ENCODE assay signal across 8 cellular contexts in the genomic region with DNA sequence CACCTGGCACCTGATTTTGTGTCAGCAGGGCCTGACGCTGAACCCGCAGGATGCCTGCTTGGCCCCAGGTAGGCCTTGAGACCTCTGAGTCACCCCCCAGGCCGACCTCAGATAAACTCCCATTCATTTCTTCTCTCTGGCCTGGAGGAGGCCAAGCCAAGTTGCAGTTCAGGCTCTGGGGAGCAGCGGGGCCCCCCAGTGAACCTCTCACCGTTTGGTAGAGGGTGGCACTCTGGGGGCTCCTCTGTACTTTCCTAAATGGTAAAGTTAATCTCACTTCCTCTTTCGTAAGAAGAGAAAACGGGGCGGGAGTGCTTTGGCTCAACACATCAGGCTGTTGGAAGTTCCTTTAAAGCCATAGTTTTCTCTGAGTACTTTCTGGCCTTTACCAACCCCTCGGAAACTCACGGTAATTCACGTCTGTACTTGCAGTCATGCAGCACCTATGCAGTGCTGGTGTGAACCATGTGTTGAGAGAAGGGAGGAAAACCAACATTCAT. TPM values are rescaled to one million over a fixed set of nuclear protein-coding genes. Genes with fewer than 3 reads are reported as not detected.
DNase-seq lines count a peak whose midpoint lies in the region; ATAC-seq and TF ChIP-seq lines count a peak whose summit lies in the region.

No MANE protein-coding gene starts in this region.

- peaks cover 42% of the 10 kb centered on the region for H3K27me3 Mint-ChIP-seq in activated naive CD8-positive, alpha-beta T cell treated with anti-CD3 and anti-CD28 coated beads, Interleukin-2, amount 50 U/mL, for 24 hours
- peaks cover 53% of the 10 kb centered on the region for H3K27me3 Mint-ChIP-seq in activated naive CD8-positive, alpha-beta T cell treated with anti-CD3 and anti-CD28 coated beads for 36 hours

- H3K4me3 Mint-ChIP-seq in activated naive CD8-positive, alpha-beta T cell treated with anti-CD3 and anti-CD28 coated beads, Interleukin-2, amount 50 U/mL, for 24 hours = no peak overlapping the region
- H3K4me3 Mint-ChIP-seq in activated naive CD8-positive, alpha-beta T cell treated with anti-CD3 and anti-CD28 coated beads for 36 hours = no peak overlapping the region

- H3K4me1 Mint-ChIP-seq in activated naive CD8-positive, alpha-beta T cell treated with anti-CD3 and anti-CD28 coated beads, Interleukin-2, amount 50 U/mL, for 24 hours = peaks cover 9% of the 10 kb centered on the region
- peaks cover 7% of the 10 kb centered on the region for H3K4me1 Mint-ChIP-seq in activated naive CD8-positive, alpha-beta T cell treated with anti-CD3 and anti-CD28 coated beads for 36 hours

- H3K9me3 ChIP-seq in esophagus squamous epithelium (no peaks in the 10 kb centered on the region), upper lobe of left lung (no peaks in the 10 kb centered on the region)

- no peak for TF ChIP-seq EP300 in upper lobe of left lung (IDR thresholded peaks at IDR 0.05)

- H3K4me3 ChIP-seq in esophagus squamous epithelium (peak overlapping the region in 1 of 4 donors; percentile 32), upper lobe of left lung (peak overlapping the region in 2 of 4 donors; percentile 10 to 64)

- peak overlapping the region; percentile 60 for H3K27ac Mint-ChIP-seq in activated naive CD8-positive, alpha-beta T cell treated with anti-CD3 and anti-CD28 coated beads, Interleukin-2, amount 50 U/mL, for 24 hours
- no peak overlapping the region for H3K27ac Mint-ChIP-seq in activated naive CD8-positive, alpha-beta T cell treated with anti-CD3 and anti-CD28 coated beads for 36 hours

- 18 to 26% methylated on average over 6 to 10 of the region's 11 CpGs for WGBS in esophagus squamous epithelium, 2 donors
- WGBS in upper lobe of left lung, 2 donors = 47 to 63% methylated on average over 8 to 11 of the region's 11 CpGs

- TF ChIP-seq CTCF in esophagus squamous epithelium (IDR thresholded peaks at IDR 0.05) = no peak
- no peak for TF ChIP-seq CTCF in upper lobe of left lung (IDR thresholded peaks at IDR 0.05)

- no peak for TF ChIP-seq POLR2A in esophagus squamous epithelium (IDR thresholded peaks at IDR 0.05)
- no peak for TF ChIP-seq POLR2A in upper lobe of left lung (IDR thresholded peaks at IDR 0.05)
- TF ChIP-seq POLR2A in erythroblast (IDR thresholded peaks at IDR 0.05; ENCODE audit: low read length) = no peak

- DNase-seq in activated naive CD8-positive, alpha-beta T cell treated with anti-CD3 and anti-CD28 coated beads, Interleukin-2, amount 50 U/mL, for 24 hours = no peak
- no peak for DNase-seq in activated naive CD8-positive, alpha-beta T cell treated with anti-CD3 and anti-CD28 coated beads for 36 hours
- DNase-seq in esophagus squamous epithelium (lab: John Stamatoyannopoulos, UW) (no peak), upper lobe of left lung (peak in 1 of 2 donors; percentile 55), putamen (ENCODE audit: low spot score) (no peak), erythroblast (lab: John Stamatoyannopoulos, UW) (no peak), T-helper 9 cell (no peak)

- no peaks in the 10 kb centered on the region for H3K36me3 ChIP-seq in esophagus squamous epithelium
- H3K36me3 ChIP-seq in upper lobe of left lung = no peaks in the 10 kb centered on the region

- H3K27ac ChIP-seq in esophagus squamous epithelium = peak overlapping the region; percentile 44 to 98 (median 92)
- peak overlapping the region; percentile 88 to 97 (median 91) for H3K27ac ChIP-seq in upper lobe of left lung

- no peaks in the 10 kb centered on the region for H3K36me3 Mint-ChIP-seq in activated naive CD8-positive, alpha-beta T cell treated with anti-CD3 and anti-CD28 coated beads, Interleukin-2, amount 50 U/mL, for 24 hours (ENCODE audit: low read depth)
- H3K36me3 Mint-ChIP-seq in activated naive CD8-positive, alpha-beta T cell treated with anti-CD3 and anti-CD28 coated beads for 36 hours = no peaks in the 10 kb centered on the region

- peak; percentile 27 for ATAC-seq in activated naive CD8-positive, alpha-beta T cell treated with anti-CD3 and anti-CD28 coated beads, Interleukin-2, amount 50 U/mL, for 24 hours
- peak; percentile 44 for ATAC-seq in HG03565 (IDR thresholded peaks at IDR 0.05; ENCODE audit: unreplicated experiment)
- ATAC-seq in upper lobe of left lung (ENCODE audit: low FRiP score in 2 of 2) = no peak

- no peaks in the 10 kb centered on the region for H3K9me3 Mint-ChIP-seq in activated naive CD8-positive, alpha-beta T cell treated with anti-CD3 and anti-CD28 coated beads, Interleukin-2, amount 50 U/mL, for 24 hours
- H3K9me3 Mint-ChIP-seq in activated naive CD8-positive, alpha-beta T cell treated with anti-CD3 and anti-CD28 coated beads for 36 hours = no peaks in the 10 kb centered on the region

- intact Hi-C loops in esophagus squamous epithelium (cut with DNase I) = loop anchor here (5.0 to 10.0 kb wide), 2 partner anchors 39 to 93 kb away; no protein-coding TSS in a partner anchor

- H3K27me3 ChIP-seq in esophagus squamous epithelium (peaks cover 0 to 5% (median 0%) of the 10 kb centered on the region in 4 donors), upper lobe of left lung (peaks cover 0 to 5% (median 0%) of the 10 kb centered on the region in 4 donors)

- H3K4me1 ChIP-seq in esophagus squamous epithelium = peaks cover 32 to 73% (median 36%) of the 10 kb centered on the region in 3 donors
- H3K4me1 ChIP-seq in upper lobe of left lung = peaks cover 31 to 63% (median 33%) of the 10 kb centered on the region in 4 donors

RNA-seq across cellular contexts. Expression of a gene that starts 2.8 kb away (rescaled TPM):
- total RNA-seq in activated naive CD8-positive, alpha-beta T cell treated with anti-CD3 and anti-CD28 coated beads for 36 hours = under 1 TPM; 0.12 to 0.31 TPM
- total RNA-seq in esophagus squamous epithelium (10 to 100 TPM in 3 of 4 donors, 1 to 10 TPM in 1; 9.3 to 23.4 (median 20.1) TPM), upper lobe of left lung (100 to 1,000 TPM in 1 of 6 donors, 10 to 100 TPM in 5; 36.3 to 119 (median 60.4) TPM)

Comparison
In these comparisons a context has a peak if more than half of its experiments do, and no peak if none do; other contexts are left out.
1. ATAC-seq: peak in activated naive CD8-positive, alpha-beta T cell treated with anti-CD3 and anti-CD28 coated beads, Interleukin-2, amount 50 U/mL, for 24 hours (single experiment) and HG03565 (single experiment); none in upper lobe of left lung (0 of 2).
2. RNA of a gene that starts 2.8 kb away (total RNA-seq): 36.3 to 119 TPM in upper lobe of left lung and 9.3 to 23.4 TPM in esophagus squamous epithelium; 0.12 to 0.31 TPM in activated naive CD8-positive, alpha-beta T cell treated with anti-CD3 and anti-CD28 coated beads for 36 hours; every median in the first group is over 4 times any median in the second.